In the genomic region with DNA sequence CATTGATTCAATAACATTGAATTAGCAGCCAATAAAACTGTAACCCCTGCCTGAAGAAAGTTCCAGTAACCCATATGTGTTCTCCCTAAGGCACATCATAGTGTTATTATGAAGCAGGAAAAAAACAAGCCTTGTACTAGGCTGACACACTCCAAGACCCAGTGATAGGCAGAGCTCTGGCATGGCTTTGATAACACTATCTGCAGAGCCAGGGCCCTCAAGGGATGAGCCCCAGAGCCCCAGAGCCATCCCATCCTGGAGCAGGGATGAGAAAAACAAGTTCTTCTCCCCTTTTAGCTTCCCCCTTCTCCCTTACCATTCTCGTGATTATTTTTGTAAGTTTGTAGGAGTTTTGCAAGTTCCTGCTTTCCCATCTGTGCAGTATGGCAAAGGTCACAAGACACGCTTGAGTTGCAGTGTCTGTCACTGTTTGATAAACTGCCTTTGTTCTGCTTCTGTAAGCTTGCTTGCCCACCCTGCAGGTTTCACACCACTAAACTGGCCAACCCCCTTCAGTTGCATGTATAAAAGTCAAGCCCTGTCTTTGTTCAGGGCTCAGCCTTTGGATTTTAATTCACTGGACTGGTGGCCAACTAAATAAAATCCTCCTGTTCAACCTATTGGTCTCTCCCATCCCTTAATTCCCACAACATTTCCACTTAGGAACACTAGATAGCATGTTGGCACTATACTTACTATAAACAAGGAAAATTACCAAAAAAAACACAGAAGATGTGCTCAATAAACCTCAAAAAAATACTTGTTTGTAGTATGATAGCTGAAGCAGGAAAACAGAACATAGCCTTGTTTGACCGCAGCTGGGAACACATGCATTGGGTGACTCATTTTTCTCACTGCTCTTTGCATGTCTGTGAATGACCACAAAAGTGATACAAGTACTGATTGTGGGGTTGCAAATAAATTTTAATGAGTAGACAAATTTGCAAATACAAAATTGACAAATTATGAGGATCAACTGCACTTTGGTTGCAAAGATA, we compare ENCODE assay signal across 9 cellular contexts. TPM values are rescaled to one million over a fixed set of nuclear protein-coding genes. Genes with fewer than 3 reads are reported as not detected.
DNase-seq lines count a peak whose midpoint lies in the region; ATAC-seq, FAIRE-seq and TF ChIP-seq lines count a peak whose summit lies in the region.
"Had no signal": no experiment of that assay in that cellular context is flagged by ENCODE, and none has a peak within 500 bp of the region (broad histone marks: within the 10 kb centered on the region; RNA-seq: fewer than 3 reads in every experiment).

No MANE protein-coding gene starts in this region.

- no peak overlapping the region for H4K91ac ChIP-seq in IMR-90 (ENCODE audit: insufficient read depth, low read depth, low read length)

- H3K4me1 ChIP-seq in HepG2 (ENCODE audit: insufficient read depth, low read length): no peaks in the 10 kb centered on the region
- peaks cover 0 to 4% (median 0%) of the 10 kb centered on the region in 4 donors for H3K4me1 ChIP-seq in right lobe of liver
- no peaks in the 10 kb centered on the region for H3K4me1 ChIP-seq in IMR-90 (ENCODE audit: control insufficient read depth, insufficient read depth, low read length)
- H3K4me1 ChIP-seq in mammary epithelial cell (ENCODE audit: insufficient read depth, low read length): peaks cover 16% of the 10 kb centered on the region

- no peak for FAIRE-seq in HepG2 (lab: Jason Lieb, UNC)
- peak; percentile 53 for FAIRE-seq in urothelium cell line (lab: Jason Lieb, UNC)
- FAIRE-seq in HTR-8/SVneo (lab: Jason Lieb, UNC): no peak

- H4K8ac ChIP-seq in IMR-90 (ENCODE audit: low read depth in 2 of 2, low read length in 2 of 2): no peak overlapping the region

- BruUV-seq in HepG2 (replicated peaks; lab: Mats Ljungman, UMichigan) (no TSS peak), IMR-90 (replicated peaks; lab: Mats Ljungman, UMichigan) (no TSS peak), mammary epithelial cell (replicated peaks; lab: Mats Ljungman, UMichigan) (no TSS peak)

- no peak overlapping the region for H2BK120ac ChIP-seq in IMR-90 (ENCODE audit: low read depth, low read length)

- H2AFZ ChIP-seq in HepG2 (ENCODE audit: low read length): no peak overlapping the region
- H2AFZ ChIP-seq in IMR-90 (replicated peaks; ENCODE audit: low read length, poor library complexity): no peak overlapping the region
- H2AFZ ChIP-seq in mammary epithelial cell (ENCODE audit: low read depth, low read length): no peak overlapping the region

- H2BK15ac ChIP-seq in IMR-90 (ENCODE audit: low read depth, low read length): no peak overlapping the region

- intact Hi-C loops in HepG2 (cut with micrococcal nuclease; ENCODE audit: unreplicated experiment): no loop called here
- intact Hi-C loops in right lobe of liver (cut with DNase I): no loop called here
- intact Hi-C loops in IMR-90 (cut with micrococcal nuclease): no loop called here
- intact Hi-C loops in mammary epithelial cell (cut with micrococcal nuclease): no loop called here

- TF ChIP-seq POLR2A in HepG2 (IDR thresholded peaks at IDR 0.05; ENCODE audit: insufficient read depth in 1 of 2, low read depth in 2 of 2, low read length in 2 of 2) (no peak), right lobe of liver (IDR thresholded peaks at IDR 0.05) (no peak), IMR-90 (IDR thresholded peaks at IDR 0.05; ENCODE audit: low read depth, low read length) (no peak)

- H4K5ac ChIP-seq in IMR-90 (ENCODE audit: low read depth, low read length): no peak overlapping the region

- no peak for TF ChIP-seq RAD21 in HepG2 (CRISPR knock-in tag; IDR thresholded peaks at IDR 0.05)
- no peak for TF ChIP-seq RAD21 in IMR-90 (IDR thresholded peaks at IDR 0.05; ENCODE audit: low read length)

- H2AK5ac ChIP-seq in IMR-90 (ENCODE audit: low read depth, low read length): no peak overlapping the region

- no peak overlapping the region for H3K4me3 ChIP-seq in HepG2 (replicated peaks in 1 of 3; ENCODE audit: insufficient read depth in 1 of 3, low read depth in 2 of 3, low read length in 3 of 3)
- H3K4me3 ChIP-seq in right lobe of liver: no peak overlapping the region
- H3K4me3 ChIP-seq in IMR-90 (ENCODE audit: insufficient read depth, low read depth, low read length): no peak overlapping the region
- H3K4me3 ChIP-seq in mammary epithelial cell (replicated peaks in 1 of 3; ENCODE audit: insufficient read depth in 1 of 3, low read depth in 2 of 3, low read length in 3 of 3): no peak overlapping the region

- H3K27ac ChIP-seq in HepG2 (ENCODE audit: extremely low read length, insufficient read depth, low read length) (no peak overlapping the region), right lobe of liver (no peak overlapping the region), IMR-90 (ENCODE audit: insufficient read depth, low read length) (no peak overlapping the region), mammary epithelial cell (ENCODE audit: insufficient read depth, low read depth, low read length) (no peak overlapping the region)

- H3K36me3 ChIP-seq in HepG2 (replicated peaks in 1 of 2; ENCODE audit: control insufficient read depth in 1 of 2, insufficient read depth in 2 of 2, low read length in 2 of 2): no peaks in the 10 kb centered on the region
- H3K36me3 ChIP-seq in right lobe of liver: no peaks in the 10 kb centered on the region
- no peaks in the 10 kb centered on the region for H3K36me3 ChIP-seq in IMR-90 (ENCODE audit: control insufficient read depth, insufficient read depth, low read length)
- H3K36me3 ChIP-seq in mammary epithelial cell (ENCODE audit: insufficient read depth, low read length): no peaks in the 10 kb centered on the region

- H3K27me3 ChIP-seq in HepG2 (ENCODE audit: control insufficient read depth in 1 of 2, insufficient read depth in 2 of 2, low read length in 2 of 2) (no peaks in the 10 kb centered on the region), right lobe of liver (no peaks in the 10 kb centered on the region), IMR-90 (ENCODE audit: control insufficient read depth, insufficient read depth, low read length) (no peaks in the 10 kb centered on the region), mammary epithelial cell (ENCODE audit: insufficient read depth, low read length) (peaks cover 2% of the 10 kb centered on the region)

- dilution Hi-C loops in IMR-90 (cut with HindIII; ENCODE audit: low sequenced_read_pairs, unreplicated experiment) (no loop called here), mammary epithelial cell (cut with HindIII; ENCODE audit: low sequenced_read_pairs) (no loop called here)

- no peak overlapping the region for H3K23ac ChIP-seq in IMR-90 (ENCODE audit: low read depth, low read length)

- H2BK20ac ChIP-seq in IMR-90 (ENCODE audit: low read depth, low read length): no peak overlapping the region

- no peaks in the 10 kb centered on the region for H3K9me1 ChIP-seq in IMR-90 (ENCODE audit: insufficient read depth, low read length)

- H3K18ac ChIP-seq in IMR-90 (ENCODE audit: low read depth, low read length): no peak overlapping the region

- H3K9me3 ChIP-seq in HepG2 (ENCODE audit: low read length) (no peaks in the 10 kb centered on the region), right lobe of liver (no peaks in the 10 kb centered on the region), IMR-90 (ENCODE audit: control insufficient read depth, insufficient read depth, low read length) (no peaks in the 10 kb centered on the region), mammary epithelial cell (replicated peaks; ENCODE audit: insufficient read depth, low read length) (no peaks in the 10 kb centered on the region)

- no peaks in the 10 kb centered on the region for H3K79me1 ChIP-seq in IMR-90 (ENCODE audit: low read depth in 1 of 2, low read length in 2 of 2)

- CTCF ChIA-PET in HepG2 (lab: Yijun Ruan, JAX; ENCODE audit: low intra/inter-chr PET ratio, low total read pairs) (no interaction called here), IMR-90 (lab: Yijun Ruan, JAX) (no interaction called here), mammary epithelial cell (lab: Charles Lee; ENCODE audit: low non-redundant PET) (no interaction called here)

- no peak overlapping the region for H2AK9ac ChIP-seq in IMR-90 (replicated peaks; ENCODE audit: low read depth, low read length, poor library complexity)

- no peak overlapping the region for H2BK5ac ChIP-seq in IMR-90 (ENCODE audit: low read depth, low read length, poor library complexity, severe bottlenecking)

- in situ Hi-C loops in HepG2 (cut with HindIII; ENCODE audit: extremely low pct_ligation_motif_present, low pct_unique_long_range_greater_than_20kb) (no loop called here), IMR-90 (cut with MboI; ENCODE audit: low sequenced_read_pairs) (no loop called here), mammary epithelial cell (cut with MboI; ENCODE audit: low sequenced_read_pairs in 2 of 2) (loop anchor here in 1 of 2 donors (25.0 kb wide), 1 partner anchor 703 kb away; no protein-coding TSS in a partner anchor)

- TF ChIP-seq EP300 in HepG2 (IDR thresholded peaks at IDR 0.05; ENCODE audit: low read depth in 2 of 2, low read length in 2 of 2): no peak
- no peak for TF ChIP-seq EP300 in HepG2 (CRISPR knock-in tag; IDR thresholded peaks at IDR 0.05; ENCODE audit: borderline replicate concordance)

- H3K4me2 ChIP-seq in HepG2 (ENCODE audit: low read depth, low read length) (no peak overlapping the region), IMR-90 (ENCODE audit: low read depth, low read length) (no peak overlapping the region), mammary epithelial cell (ENCODE audit: insufficient read depth, low read depth, low read length) (no peak overlapping the region)

- no peak for ATAC-seq in HepG2
- ATAC-seq in right lobe of liver: no peak
- no peak for ATAC-seq in IMR-90 (ENCODE audit: low read depth)

- no peaks in the 10 kb centered on the region for H3K79me2 ChIP-seq in HepG2 (ENCODE audit: insufficient read depth, low read length)
- no peaks in the 10 kb centered on the region for H3K79me2 ChIP-seq in mammary epithelial cell (ENCODE audit: insufficient read depth, low read length)

- 15% methylated on average over 3 of the region's 3 CpGs for WGBS in HepG2 (ENCODE audit: low lambda C conversion rate)
- 65% methylated on average over 3 of the region's 3 CpGs for WGBS in right lobe of liver (ENCODE audit: insufficient coverage, low coverage, low lambda C conversion rate, missing lambda C conversion rate)
- WGBS in IMR-90 (ENCODE audit: extremely low coverage in 2 of 2, insufficient read length in 1 of 2), 2 experiments: 75% methylated on average over 2 of the region's 3 CpGs; no CpG with 5 or more reads in 1 of the 2 experiments
- 69% methylated on average over 3 of the region's 3 CpGs for WGBS in mammary epithelial cell (ENCODE audit: low coverage, missing lambda C conversion rate)

- no peaks in the 10 kb centered on the region for H4K20me1 ChIP-seq in HepG2 (ENCODE audit: insufficient read depth, low read length)
- H4K20me1 ChIP-seq in IMR-90 (ENCODE audit: insufficient read depth, low read length): no peaks in the 10 kb centered on the region
- no peaks in the 10 kb centered on the region for H4K20me1 ChIP-seq in mammary epithelial cell (ENCODE audit: insufficient read depth, low read length)

- DNase-seq in HepG2 (ENCODE audit: low spot score): no peak
- DNase-seq in right lobe of liver: no peak
- DNase-seq in IMR-90: peak; percentile 23
- DNase-seq in mammary epithelial cell: peak; percentile 61
- no peak for DNase-seq in urothelium cell line (ENCODE audit: low spot score)
- no peak for DNase-seq in HTR-8/SVneo (ENCODE audit: insufficient read length, low spot score)
- DNase-seq in stimulated activated CD4-positive, alpha-beta T cell treated with anti-CD3 and anti-CD28 coated beads, Interleukin-4, amount 100 ng/mL, for 4 hours: no peak
- DNase-seq in AG08396 (ENCODE audit: low spot score): no peak
- DNase-seq: NCI-H1694 treated with DMSO at 0.1 percent for 48 hours had no signal

- no peak overlapping the region for H3K14ac ChIP-seq in IMR-90 (replicated peaks; ENCODE audit: low read depth, low read length)

- no peak overlapping the region for H3K4ac ChIP-seq in IMR-90 (ENCODE audit: low read depth, low read length)

- POLR2A ChIA-PET in HepG2 (lab: Yijun Ruan, JAX) (no interaction called here), IMR-90 (lab: Charles Lee; ENCODE audit: unreplicated experiment) (no interaction called here)

- TF ChIP-seq CTCF in HepG2 (CRISPR knock-in tag; IDR thresholded peaks at IDR 0.05): no peak
- no peak for TF ChIP-seq CTCF in right lobe of liver (IDR thresholded peaks at IDR 0.05)
- TF ChIP-seq CTCF in IMR-90 (conservative IDR thresholded peaks at IDR 0.05; ENCODE audit: low read depth, low read length): no peak
- no peak for TF ChIP-seq CTCF in mammary epithelial cell (conservative IDR thresholded peaks at IDR 0.05 in 1 of 2, IDR thresholded peaks at IDR 0.05 in 1 of 2; ENCODE audit: extremely low read depth in 1 of 2, insufficient read depth in 1 of 2, low read depth in 1 of 2, low read length in 2 of 2)

- H3K9ac ChIP-seq in HepG2 (ENCODE audit: insufficient read depth, low read depth, low read length): no peak overlapping the region
- no peak overlapping the region for H3K9ac ChIP-seq in IMR-90 (ENCODE audit: low read depth, low read length)
- no peak overlapping the region for H3K9ac ChIP-seq in mammary epithelial cell (ENCODE audit: insufficient read depth, low read length)

- no peak overlapping the region for H3K56ac ChIP-seq in IMR-90 (ENCODE audit: extremely low read depth, insufficient read depth, low read length)

RNA-seq across cellular contexts. Expression of a gene that starts 22.5 kb away (rescaled TPM):
- total RNA-seq in HepG2 (2016; rRNA removed; fragmentation: Illumina TruSeq; extraction: Trizol): 0.07 TPM in 1 of 2 replicates, not detected in the other
- 0.09 TPM in 1 of 2 replicates, not detected in the other for total RNA-seq in HepG2 (2016; cell fraction: cytosol; rRNA removed; fragmentation: Illumina TruSeq; extraction: Trizol; ENCODE audit: low read depth)
- total RNA-seq in HepG2 (2016; cell fraction: insoluble cytoplasmic fraction; rRNA removed; fragmentation: Illumina TruSeq; extraction: Trizol): 0.04 TPM in 1 of 2 replicates, not detected in the other
- total RNA-seq in HepG2 (2016; cell fraction: membrane; rRNA removed; fragmentation: Illumina TruSeq; extraction: Trizol): 0.03 and 0.06 TPM in 2 replicates
- total RNA-seq in HepG2 (2016; cell fraction: nucleus; rRNA removed; fragmentation: Illumina TruSeq; extraction: Trizol): 0.03 and 0.09 TPM in 2 replicates
- polyA plus RNA-seq in HepG2 (2011; rRNA removed): 0.01 TPM in 2 replicates
- polyA plus RNA-seq in HepG2 (2011; cell fraction: cytosol; rRNA removed): under 0.01 TPM in 1 of 2 replicates, not detected in the other
- 0.03 TPM in 1 of 2 replicates, not detected in the other for polyA plus RNA-seq in HepG2 (2011; cell fraction: nucleus; rRNA removed)
- 0.01 TPM in 1 of 2 replicates, not detected in the other for polyA plus RNA-seq in HepG2 (2012)
- polyA plus RNA-seq in HepG2 (2016; cell fraction: cytosol; fragmentation: Illumina TruSeq; extraction: Trizol; ENCODE audit: low read depth): not detected in 2 replicates
- 0.01 and 0.05 TPM in 2 replicates for polyA plus RNA-seq in HepG2 (2016; cell fraction: insoluble cytoplasmic fraction; fragmentation: Illumina TruSeq; extraction: Trizol; ENCODE audit: low read depth)
- polyA plus RNA-seq in HepG2 (2016; cell fraction: membrane; fragmentation: Illumina TruSeq; extraction: Trizol; ENCODE audit: low read depth): not detected in 2 replicates
- polyA plus RNA-seq in HepG2 (2016; cell fraction: nucleus; fragmentation: Illumina TruSeq; extraction: Trizol; ENCODE audit: insufficient read depth, low read depth): 0.03 and 0.07 TPM in 2 replicates
- polyA minus RNA-seq in HepG2 (2011; rRNA and poly(A)+ RNA removed; ENCODE audit: low replicate concordance): not detected in 2 replicates
- polyA minus RNA-seq in HepG2 (2011; cell fraction: cytosol; rRNA and poly(A)+ RNA removed): not detected in 2 replicates
- 0.25 and 0.26 TPM in 2 replicates for polyA minus RNA-seq in HepG2 (2011; cell fraction: nucleus; rRNA and poly(A)+ RNA removed)
- 1 to 10 TPM; 1.1 to 4.9 (median 2.5) TPM for total RNA-seq in right lobe of liver
- under 0.01 TPM in 2 replicates for total RNA-seq in IMR-90 (2012; rRNA removed)
- 0.03 TPM in 1 of 2 replicates, not detected in the other for polyA plus RNA-seq in IMR-90 (2012; rRNA removed)
- polyA plus RNA-seq in IMR-90 (2012; cell fraction: cytosol; rRNA removed): not detected in 2 replicates
- polyA plus RNA-seq in IMR-90 (2012; cell fraction: nucleus; rRNA removed; ENCODE audit: low replicate concordance): 0.02 TPM in 1 of 2 replicates, not detected in the other
- under 1 TPM in 1 of 2 donors, not detected in 1; 0.17 TPM for total RNA-seq in mammary epithelial cell
- not detected for polyA plus RNA-seq in mammary epithelial cell
- polyA minus RNA-seq in mammary epithelial cell: not detected

Comparison
In these comparisons a context has a peak if more than half of its experiments do, and no peak if none do; other contexts are left out.
1. DNase-seq: peak in IMR-90 (single experiment) and mammary epithelial cell (single experiment); none in HepG2 (single experiment), right lobe of liver (0 of 3), urothelium cell line (single experiment), HTR-8/SVneo (single experiment), stimulated activated CD4-positive, alpha-beta T cell treated with anti-CD3 and anti-CD28 coated beads, Interleukin-4, amount 100 ng/mL, for 4 hours (0 of 2) and AG08396 (single experiment).